Comparison of ENCODE assay signal across 33 cellular contexts in the genomic region with DNA sequence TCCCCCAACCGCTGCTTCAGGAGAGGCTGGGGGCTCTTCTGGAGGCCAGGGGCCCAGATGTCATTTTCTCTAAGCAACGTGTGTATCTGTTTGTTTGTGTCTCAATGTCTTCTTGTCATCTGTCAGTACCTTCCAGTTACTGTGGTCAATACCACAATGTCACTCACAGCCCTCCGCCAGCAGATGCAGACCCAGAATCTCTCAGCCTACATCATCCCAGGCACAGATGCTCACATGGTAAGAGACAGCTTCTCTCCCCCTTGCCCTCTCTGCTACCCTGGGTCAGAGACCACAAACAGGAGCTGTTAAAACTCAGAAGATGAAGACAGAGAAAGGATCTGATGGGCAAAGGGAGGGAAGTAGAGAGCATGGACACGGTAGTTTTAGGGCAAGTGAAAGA. TPM values are rescaled to one million over a fixed set of nuclear protein-coding genes. Genes with fewer than 3 reads are reported as not detected.
A peak's percentile ranks its signal among the peaks of the same experiment; 100 is the strongest.
DNase-seq lines count a peak whose midpoint lies in the region; ATAC-seq, FAIRE-seq and TF ChIP-seq lines count a peak whose summit lies in the region.
"Had no signal": no experiment of that assay in that cellular context is flagged by ENCODE, and none has a peak within 500 bp of the region (broad histone marks: within the 10 kb centered on the region; RNA-seq: fewer than 3 reads in every experiment).

No MANE protein-coding gene starts in this region.

- H4K5ac ChIP-seq in IMR-90 (ENCODE audit: low read depth, low read length) = no peak overlapping the region

- DNase-seq in CD8-positive, alpha-beta T cell = no peak
- DNase-seq in IMR-90 (no peak), neural crest cell (ENCODE audit: low read depth, low spot score) (no peak), upper lobe of left lung (no peak), AML-193 (lab: John Stamatoyannopoulos, UW) (no peak), HTR-8/SVneo (ENCODE audit: insufficient read length, low spot score) (no peak)
- DNase-seq in activated CD8-positive, alpha-beta T cell treated with anti-CD3 and anti-CD28 coated beads, Interleukin-2, amount 10 ng/mL, durations not matched to agents 7 days and 5 days = peak; percentile 60
- DNase-seq: activated T-cell treated with anti-CD3 and anti-CD28 coated beads, Interleukin-2, amount 50 U/mL, for 48 hours; DMS 273 treated with DMSO at 0.1 percent for 48 hours; endodermal cell; foreskin fibroblast; head of caudate nucleus; kidney; lower lobe of right lung; NCI-H1417; NCI-H2029 treated with DMSO at 0.1 percent for 48 hours; NCI-H2227 treated with DMSO at 0.1 percent for 48 hours; NCI-H69; pancreas; SIG-M5; spleen; substantia nigra; SW 1271; upper lobe of right lung had no signal

- no peak overlapping the region for H3K18ac ChIP-seq in IMR-90 (ENCODE audit: low read depth, low read length)

- peaks cover 30% of the 10 kb centered on the region for H3K4me1 ChIP-seq in CD8-positive, alpha-beta T cell (ENCODE audit: insufficient read depth, low read length)
- H3K4me1 ChIP-seq in IMR-90 (ENCODE audit: control insufficient read depth, insufficient read depth, low read length) (peaks cover 4% of the 10 kb centered on the region; the same call in 1 of the 2 replicates), upper lobe of left lung (no peaks in the 10 kb centered on the region)
- H3K4me1 ChIP-seq: ascending aorta, lower lobe of right lung, pancreas, upper lobe of right lung had no signal

- no peak overlapping the region for H2AK5ac ChIP-seq in IMR-90 (ENCODE audit: low read depth, low read length)

- no peak overlapping the region for H3K4me2 ChIP-seq in IMR-90 (ENCODE audit: low read depth, low read length)

- no peak overlapping the region for H3K23ac ChIP-seq in IMR-90 (ENCODE audit: low read depth, low read length)

- H3K9me3 ChIP-seq in CD8-positive, alpha-beta T cell (ENCODE audit: low read length) = no peaks in the 10 kb centered on the region
- no peaks in the 10 kb centered on the region for H3K9me3 ChIP-seq in IMR-90 (ENCODE audit: control insufficient read depth, insufficient read depth, low read length)
- H3K9me3 ChIP-seq in upper lobe of left lung = no peaks in the 10 kb centered on the region
- H3K9me3 ChIP-seq: ascending aorta, lower lobe of right lung, pancreas, spleen, upper lobe of right lung had no signal

- no peak for FAIRE-seq in HTR-8/SVneo (lab: Jason Lieb, UNC)
- FAIRE-seq: kidney, pancreas had no signal

- no peak overlapping the region for H3K14ac ChIP-seq in IMR-90 (replicated peaks; ENCODE audit: low read depth, low read length)

- intact Hi-C loops in CD8-positive, alpha-beta T cell (cut with DNase I, micrococcal nuclease) = no loop called here
- intact Hi-C loops in IMR-90 (cut with micrococcal nuclease) = no loop called here

- H4K8ac ChIP-seq in IMR-90 (ENCODE audit: low read depth in 2 of 2, low read length in 2 of 2) = no peak overlapping the region

- no peak overlapping the region for H3K4ac ChIP-seq in IMR-90 (ENCODE audit: low read depth, low read length)

- H2BK5ac ChIP-seq in IMR-90 (ENCODE audit: low read depth, low read length, poor library complexity, severe bottlenecking) = no peak overlapping the region

- no peak for TF ChIP-seq EP300 in upper lobe of left lung (IDR thresholded peaks at IDR 0.05)

- no peak overlapping the region for H3K9ac ChIP-seq in IMR-90 (ENCODE audit: low read depth, low read length)

- no peak overlapping the region for H3K27ac ChIP-seq in CD8-positive, alpha-beta T cell (ENCODE audit: low read depth, low read length)
- H3K27ac ChIP-seq in IMR-90 (ENCODE audit: insufficient read depth, low read length) (no peak overlapping the region), upper lobe of left lung (no peak overlapping the region)
- H3K27ac ChIP-seq: ascending aorta, cardiac muscle cell, lower lobe of right lung, pancreas, spleen, upper lobe of right lung had no signal

- H3K4me1 Mint-ChIP-seq in CD8-positive, alpha-beta T cell (ENCODE audit: low read depth) = peaks cover 32% of the 10 kb centered on the region
- peaks cover 69% of the 10 kb centered on the region for H3K4me1 Mint-ChIP-seq in activated CD8-positive, alpha-beta T cell treated with anti-CD3 and anti-CD28 coated beads, Interleukin-2, amount 10 ng/mL, durations not matched to agents 7 days and 5 days (ENCODE audit: low read depth)
- peaks cover 28% of the 10 kb centered on the region for H3K4me1 Mint-ChIP-seq in neural crest cell

- in situ Hi-C loops in IMR-90 (cut with MboI; ENCODE audit: low sequenced_read_pairs) = no loop called here

- H4K20me1 ChIP-seq in IMR-90 (ENCODE audit: insufficient read depth, low read length) = no peaks in the 10 kb centered on the region

- H2BK15ac ChIP-seq in IMR-90 (ENCODE audit: low read depth, low read length) = no peak overlapping the region

- CTCF ChIA-PET in CD8-positive, alpha-beta T cell (lab: Charles Lee) = interaction anchor here (1.6 kb wide), 1 partner anchor 80 kb away, joined by 3 read pairs; no protein-coding TSS in a partner anchor
- CTCF ChIA-PET in IMR-90 (lab: Yijun Ruan, JAX) = no interaction called here
- CTCF ChIA-PET in activated CD8-positive, alpha-beta T cell treated with anti-CD3 and anti-CD28 coated beads, Interleukin-2, amount 10 ng/mL, durations not matched to agents 7 days and 5 days (lab: Charles Lee) = interaction anchor here (0.9 to 2.0 kb wide), 7 partner anchors 10 to 79 kb away, joined by 3 to 10 read pairs (median 6); no protein-coding TSS in a partner anchor

- dilution Hi-C loops in IMR-90 (cut with HindIII; ENCODE audit: low sequenced_read_pairs, unreplicated experiment) = no loop called here

- H3K9me3 Mint-ChIP-seq in CD8-positive, alpha-beta T cell = no peaks in the 10 kb centered on the region
- H3K9me3 Mint-ChIP-seq in activated CD8-positive, alpha-beta T cell treated with anti-CD3 and anti-CD28 coated beads, Interleukin-2, amount 10 ng/mL, durations not matched to agents 7 days and 5 days (ENCODE audit: insufficient read depth) = no peaks in the 10 kb centered on the region
- H3K9me3 Mint-ChIP-seq in neural crest cell = no peaks in the 10 kb centered on the region
- H3K9me3 Mint-ChIP-seq: activated naive CD4-positive, alpha-beta T cell treated with anti-CD3 and anti-CD28 coated beads, Interleukin-2, amount 50 U/mL, for 24 hours; CD14-positive monocyte; endodermal cell; nephron had no signal

- H3K36me3 Mint-ChIP-seq in CD8-positive, alpha-beta T cell = no peaks in the 10 kb centered on the region
- H3K36me3 Mint-ChIP-seq in activated CD8-positive, alpha-beta T cell treated with anti-CD3 and anti-CD28 coated beads, Interleukin-2, amount 10 ng/mL, durations not matched to agents 7 days and 5 days (ENCODE audit: low read depth) = no peaks in the 10 kb centered on the region
- H3K36me3 Mint-ChIP-seq in neural crest cell (ENCODE audit: low read depth) = no peaks in the 10 kb centered on the region
- H3K36me3 Mint-ChIP-seq: activated naive CD4-positive, alpha-beta T cell treated with anti-CD3 and anti-CD28 coated beads, Interleukin-2, amount 50 U/mL, for 24 hours; CD14-positive monocyte had no signal

- no peaks in the 10 kb centered on the region for H3K27me3 ChIP-seq in CD8-positive, alpha-beta T cell (ENCODE audit: insufficient read depth, low read length)
- H3K27me3 ChIP-seq in IMR-90 (ENCODE audit: control insufficient read depth, insufficient read depth, low read length) = peaks cover 21% of the 10 kb centered on the region; the same call in 1 of the 2 replicates
- H3K27me3 ChIP-seq in upper lobe of left lung = no peaks in the 10 kb centered on the region
- H3K27me3 ChIP-seq: ascending aorta, cardiac muscle cell, pancreas, spleen, upper lobe of right lung had no signal

- no peaks in the 10 kb centered on the region for H3K27me3 Mint-ChIP-seq in CD8-positive, alpha-beta T cell (ENCODE audit: low read depth)
- no peaks in the 10 kb centered on the region for H3K27me3 Mint-ChIP-seq in activated CD8-positive, alpha-beta T cell treated with anti-CD3 and anti-CD28 coated beads, Interleukin-2, amount 10 ng/mL, durations not matched to agents 7 days and 5 days (ENCODE audit: low read depth)
- no peaks in the 10 kb centered on the region for H3K27me3 Mint-ChIP-seq in neural crest cell (ENCODE audit: low read depth)
- H3K27me3 Mint-ChIP-seq: activated naive CD4-positive, alpha-beta T cell treated with anti-CD3 and anti-CD28 coated beads, Interleukin-2, amount 50 U/mL, for 24 hours had no signal

- no peak overlapping the region for H3K56ac ChIP-seq in IMR-90 (ENCODE audit: extremely low read depth, insufficient read depth, low read length)

- no TSS peak for BruUV-seq in IMR-90 (replicated peaks; lab: Mats Ljungman, UMichigan)

- no peak overlapping the region for H4K91ac ChIP-seq in IMR-90 (ENCODE audit: insufficient read depth, low read depth, low read length)

- no peak overlapping the region for H2BK20ac ChIP-seq in IMR-90 (ENCODE audit: low read depth, low read length)

- no peaks in the 10 kb centered on the region for H3K9me1 ChIP-seq in IMR-90 (ENCODE audit: insufficient read depth, low read length)

- H3K4me3 Mint-ChIP-seq in CD8-positive, alpha-beta T cell = no peak overlapping the region
- H3K4me3 Mint-ChIP-seq in activated CD8-positive, alpha-beta T cell treated with anti-CD3 and anti-CD28 coated beads, Interleukin-2, amount 10 ng/mL, durations not matched to agents 7 days and 5 days = peak overlapping the region; percentile 46
- H3K4me3 Mint-ChIP-seq in neural crest cell = no peak overlapping the region
- H3K4me3 Mint-ChIP-seq: activated naive CD4-positive, alpha-beta T cell treated with anti-CD3 and anti-CD28 coated beads, Interleukin-2, amount 50 U/mL, for 24 hours; CD14-positive monocyte; endodermal cell; nephron had no signal

- H2AK9ac ChIP-seq in IMR-90 (replicated peaks; ENCODE audit: low read depth, low read length, poor library complexity) = peak overlapping the region; percentile 45

- TF ChIP-seq CTCF in CD8-positive, alpha-beta T cell (IDR thresholded peaks at IDR 0.05) = no peak
- TF ChIP-seq CTCF in IMR-90 (conservative IDR thresholded peaks at IDR 0.05; ENCODE audit: low read depth, low read length) = no peak
- TF ChIP-seq CTCF in neural crest cell (conservative IDR thresholded peaks at IDR 0.05) = no peak
- no peak for TF ChIP-seq CTCF in upper lobe of left lung (IDR thresholded peaks at IDR 0.05)

- TF ChIP-seq RAD21 in IMR-90 (IDR thresholded peaks at IDR 0.05; ENCODE audit: low read length) = no peak

- H2BK120ac ChIP-seq in IMR-90 (ENCODE audit: low read depth, low read length) = no peak overlapping the region

- POLR2A ChIA-PET in CD8-positive, alpha-beta T cell (lab: Charles Lee) = interaction anchor here (0.7 to 1.0 kb wide), 2 partner anchors 56 to 162 kb away, joined by 3 read pairs; a partner anchor contains a TSS
- POLR2A ChIA-PET in IMR-90 (lab: Charles Lee; ENCODE audit: unreplicated experiment) = no interaction called here
- POLR2A ChIA-PET in activated CD8-positive, alpha-beta T cell treated with anti-CD3 and anti-CD28 coated beads, Interleukin-2, amount 10 ng/mL, durations not matched to agents 7 days and 5 days (lab: Charles Lee) = interaction anchor here (0.9 to 3.0 kb wide), 8 partner anchors 12 to 39 kb away, joined by 4 to 20 read pairs (median 6); a partner anchor contains a TSS

- TF ChIP-seq POLR2A in IMR-90 (IDR thresholded peaks at IDR 0.05; ENCODE audit: low read depth, low read length) (no peak), upper lobe of left lung (IDR thresholded peaks at IDR 0.05) (no peak)

- H3K27ac Mint-ChIP-seq in CD8-positive, alpha-beta T cell = peak overlapping the region; percentile 72
- H3K27ac Mint-ChIP-seq in activated CD8-positive, alpha-beta T cell treated with anti-CD3 and anti-CD28 coated beads, Interleukin-2, amount 10 ng/mL, durations not matched to agents 7 days and 5 days = peak overlapping the region; percentile 96
- peak overlapping the region; percentile 12 for H3K27ac Mint-ChIP-seq in neural crest cell (ENCODE audit: unreplicated experiment)
- H3K27ac Mint-ChIP-seq: endodermal cell had no signal

- H3K4me3 ChIP-seq in CD8-positive, alpha-beta T cell (ENCODE audit: low read depth, low read length) = no peak overlapping the region
- H3K4me3 ChIP-seq in IMR-90 (ENCODE audit: insufficient read depth, low read depth, low read length) (no peak overlapping the region), upper lobe of left lung (no peak overlapping the region)
- H3K4me3 ChIP-seq: ascending aorta, cardiac muscle cell, lower lobe of right lung, pancreas, spleen, upper lobe of right lung had no signal

- WGBS in IMR-90 (ENCODE audit: extremely low coverage in 2 of 2, insufficient read length in 1 of 2), 2 experiments = no CpG with 5 or more reads among the region's 4 CpGs
- 71 to 72% methylated on average over 4 of the region's 4 CpGs for WGBS in upper lobe of left lung, 2 donors

- no peaks in the 10 kb centered on the region for H3K36me3 ChIP-seq in CD8-positive, alpha-beta T cell (ENCODE audit: insufficient read depth, low read length)
- H3K36me3 ChIP-seq in IMR-90 (ENCODE audit: control insufficient read depth, insufficient read depth, low read length) (no peaks in the 10 kb centered on the region), upper lobe of left lung (no peaks in the 10 kb centered on the region)
- H3K36me3 ChIP-seq: ascending aorta, cardiac muscle cell, lower lobe of right lung, pancreas, spleen, upper lobe of right lung had no signal

- H3K79me1 ChIP-seq in IMR-90 (ENCODE audit: low read depth in 1 of 2, low read length in 2 of 2) = no peaks in the 10 kb centered on the region

- H2AFZ ChIP-seq in IMR-90 (replicated peaks; ENCODE audit: low read length, poor library complexity) = no peak overlapping the region

- peak; percentile 26 for ATAC-seq in CD8-positive, alpha-beta T cell
- ATAC-seq in IMR-90 (ENCODE audit: low read depth) (no peak), upper lobe of left lung (ENCODE audit: low FRiP score in 2 of 2) (no peak)
- ATAC-seq in activated CD8-positive, alpha-beta T cell treated with anti-CD3 and anti-CD28 coated beads, Interleukin-2, amount 10 ng/mL, durations not matched to agents 7 days and 5 days = peak; percentile 69
- ATAC-seq: esophagus mucosa, lower lobe of right lung, Panc1, pancreas, upper lobe of right lung had no signal

RNA-seq across cellular contexts. Expression of a gene that starts 5.1 kb away (rescaled TPM):
- under 1 TPM; 0.22 to 0.24 TPM for total RNA-seq in CD8-positive, alpha-beta T cell
- total RNA-seq in IMR-90 (2012; rRNA removed) = under 0.01 TPM in 1 of 2 replicates, not detected in the other
- polyA plus RNA-seq in IMR-90 (2012; rRNA removed) = 0.07 TPM in 1 of 2 replicates, not detected in the other
- 0.03 TPM in 1 of 2 replicates, not detected in the other for polyA plus RNA-seq in IMR-90 (2012; cell fraction: cytosol; rRNA removed)
- 0.03 TPM in 1 of 2 replicates, not detected in the other for polyA plus RNA-seq in IMR-90 (2012; cell fraction: nucleus; rRNA removed; ENCODE audit: low replicate concordance)
- 1 to 10 TPM; 1.6 to 1.7 TPM for total RNA-seq in activated CD8-positive, alpha-beta T cell treated with anti-CD3 and anti-CD28 coated beads, Interleukin-2, amount 10 ng/mL, durations not matched to agents 7 days and 5 days
- total RNA-seq in neural crest cell = 0.32 and 0.40 TPM in 2 replicates
- total RNA-seq in upper lobe of left lung = 1 to 10 TPM in 3 of 6 donors, under 1 TPM in 1, not detected in 2; 0.91 to 5.1 (median 2.5) TPM
- total RNA-seq: cardiac muscle cell, M059J had no signal
- polyA plus RNA-seq: cardiac muscle cell, CD14-positive monocyte had no signal

RNA-seq across cellular contexts. Expression of a gene that starts 35.9 kb away (rescaled TPM):
- total RNA-seq in CD8-positive, alpha-beta T cell = 10 to 100 TPM; 76.7 to 76.8 TPM
- total RNA-seq in IMR-90 (2012; rRNA removed) = not detected in 2 replicates
- polyA plus RNA-seq in IMR-90 (2012; rRNA removed) = not detected in 2 replicates
- polyA plus RNA-seq in IMR-90 (2012; cell fraction: cytosol; rRNA removed) = not detected in 2 replicates
- polyA plus RNA-seq in IMR-90 (2012; cell fraction: nucleus; rRNA removed; ENCODE audit: low replicate concordance) = not detected in 2 replicates
- total RNA-seq in activated CD8-positive, alpha-beta T cell treated with anti-CD3 and anti-CD28 coated beads, Interleukin-2, amount 10 ng/mL, durations not matched to agents 7 days and 5 days = 100 to 1,000 TPM; 286 to 303 TPM
- total RNA-seq in neural crest cell = not detected in 2 replicates
- 10 to 100 TPM; 21.5 to 60.3 (median 37.9) TPM for total RNA-seq in upper lobe of left lung
- total RNA-seq: cardiac muscle cell, endodermal cell, H4, M059J had no signal

Comparison
In these comparisons a context has a peak if more than half of its experiments do, and no peak if none do; other contexts are left out.
1. ATAC-seq: peak in CD8-positive, alpha-beta T cell (single experiment) and activated CD8-positive, alpha-beta T cell treated with anti-CD3 and anti-CD28 coated beads, Interleukin-2, amount 10 ng/mL, durations not matched to agents 7 days and 5 days (single experiment); none in IMR-90 (single experiment) and upper lobe of left lung (0 of 2).
2. H3K27ac Mint-ChIP-seq: peak in every context shown above with its lines; median percentile 96 in activated CD8-positive, alpha-beta T cell treated with anti-CD3 and anti-CD28 coated beads, Interleukin-2, amount 10 ng/mL, durations not matched to agents 7 days and 5 days; 72 in CD8-positive, alpha-beta T cell; 12 in neural crest cell.
3. RNA of a gene that starts 35.9 kb away (total RNA-seq): 286 to 303 TPM in activated CD8-positive, alpha-beta T cell treated with anti-CD3 and anti-CD28 coated beads, Interleukin-2, amount 10 ng/mL, durations not matched to agents 7 days and 5 days, 76.7 to 76.8 TPM in CD8-positive, alpha-beta T cell and 21.5 to 60.3 TPM in upper lobe of left lung; not detected in IMR-90 and not detected in neural crest cell; every median in the first group is over 10 times any median in the second.